Comparison of ENCODE assay signal across 11 cellular contexts in the genomic region with DNA sequence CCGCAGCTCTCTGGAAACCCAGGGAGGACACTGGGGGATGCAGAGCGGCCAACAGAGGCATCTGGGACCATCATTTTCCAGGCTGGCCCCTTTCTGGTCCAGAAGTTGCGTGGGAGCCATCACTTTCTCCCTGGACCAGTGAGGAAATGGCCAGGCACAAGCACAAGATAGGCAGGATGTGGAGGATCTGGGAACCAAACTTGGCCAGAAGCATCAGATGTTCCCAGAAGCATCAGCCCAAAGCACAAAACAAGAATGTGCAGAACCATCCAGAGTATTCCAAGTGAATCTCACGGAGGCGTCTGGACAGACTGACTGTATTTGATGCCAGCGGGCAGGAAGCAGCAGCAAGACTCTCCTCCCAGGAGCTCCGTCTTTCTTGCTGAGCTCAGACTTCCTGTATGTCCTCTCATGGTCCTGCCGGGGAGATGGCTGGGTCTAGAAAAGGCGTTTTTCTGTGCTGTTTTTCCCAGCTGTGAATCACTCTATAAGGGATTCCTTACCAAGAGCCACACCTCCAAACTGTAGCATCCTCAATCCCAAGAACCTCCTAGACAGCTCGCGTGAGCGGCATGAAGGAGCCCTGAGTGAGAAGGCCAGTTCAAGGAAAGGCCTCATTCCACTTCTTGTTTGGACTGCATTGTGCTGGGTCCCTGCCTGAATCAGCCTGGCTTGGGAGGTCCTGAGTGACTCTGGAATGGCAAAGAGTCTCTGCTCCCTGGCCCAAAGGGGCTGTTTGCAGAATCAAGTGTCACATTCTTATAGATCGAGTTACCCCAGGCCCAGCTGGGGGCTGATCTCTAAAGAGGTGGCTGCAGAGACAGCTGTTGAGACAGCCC. TPM values are rescaled to one million over a fixed set of nuclear protein-coding genes. Genes with fewer than 3 reads are reported as not detected.
DNase-seq lines count a peak whose midpoint lies in the region; ATAC-seq and TF ChIP-seq lines count a peak whose summit lies in the region.
"Had no signal": no experiment of that assay in that cellular context is flagged by ENCODE, and none has a peak within 500 bp of the region (broad histone marks: within the 10 kb centered on the region; RNA-seq: fewer than 3 reads in every experiment).

No MANE protein-coding gene starts in this region.

- H3K27me3 ChIP-seq in CD8-positive, alpha-beta T cell (ENCODE audit: insufficient read depth, low read length): no peaks in the 10 kb centered on the region
- H3K27me3 ChIP-seq in adrenal gland: no peaks in the 10 kb centered on the region
- no peaks in the 10 kb centered on the region for H3K27me3 ChIP-seq in heart left ventricle
- no peaks in the 10 kb centered on the region for H3K27me3 ChIP-seq in gastrocnemius medialis

- H3K4me1 ChIP-seq in CD8-positive, alpha-beta T cell (ENCODE audit: insufficient read depth, low read length): peaks cover 50% of the 10 kb centered on the region
- H3K4me1 ChIP-seq in adrenal gland (replicated peaks in 1 of 2): peaks cover 16 to 23% of the 10 kb centered on the region in 2 donors
- peaks cover 5 to 68% (median 45%) of the 10 kb centered on the region in 12 donors for H3K4me1 ChIP-seq in heart left ventricle
- peaks cover 48 to 56% of the 10 kb centered on the region in 2 donors for H3K4me1 ChIP-seq in gastrocnemius medialis

- no peak for DNase-seq in CD8-positive, alpha-beta T cell
- DNase-seq in adrenal gland: no peak
- peak in 3 of 5 donors; percentile 51 to 64 (median 57) for DNase-seq in heart left ventricle
- peak in 1 of 2 donors; percentile 62 for DNase-seq in gastrocnemius medialis
- no peak for DNase-seq in SIG-M5 (lab: John Stamatoyannopoulos, UW)
- no peak for DNase-seq in caudate nucleus (lab: John Stamatoyannopoulos, UW)
- DNase-seq in CD14-positive monocyte (ENCODE audit: low spot score): no peak
- DNase-seq: activated CD8-positive, alpha-beta memory T cell treated with anti-CD3 and anti-CD28 coated beads, Interleukin-2, amount 50 U/mL, for 4 hours; DND-41; NCI-H1092 had no signal

- no peak overlapping the region for H3K4me3 Mint-ChIP-seq in CD8-positive, alpha-beta T cell
- no peak overlapping the region for H3K4me3 Mint-ChIP-seq in CD14-positive monocyte

- CTCF ChIA-PET in CD8-positive, alpha-beta T cell (lab: Charles Lee): interaction anchor here (0.8 to 1.8 kb wide), 2 partner anchors 36 to 468 kb away, joined by 3 to 7 read pairs; no protein-coding TSS in a partner anchor

- intact Hi-C loops in CD8-positive, alpha-beta T cell (cut with DNase I, micrococcal nuclease): loop anchor here in 1 of 2 experiments (5.0 kb wide), 2 partner anchors 38 to 213 kb away; a partner anchor contains a TSS
- intact Hi-C loops in adrenal gland (cut with DNase I): loop anchor here in 1 of 2 donors (5.0 kb wide), 1 partner anchor 38 kb away; no protein-coding TSS in a partner anchor
- intact Hi-C loops in heart left ventricle (cut with DNase I): loop anchor here in 7 of 10 donors (5.0 kb wide), 3 partner anchors 33 to 53 kb away; a partner anchor contains a TSS
- intact Hi-C loops in gastrocnemius medialis (cut with DNase I; ENCODE audit: low total_unique reads): no loop called here
- intact Hi-C loops in CD14-positive monocyte (cut with micrococcal nuclease): no loop called here

- no peaks in the 10 kb centered on the region for H3K27me3 Mint-ChIP-seq in CD8-positive, alpha-beta T cell (ENCODE audit: low read depth)
- peaks cover 0 to 2% (median 0%) of the 10 kb centered on the region in 3 donors for H3K27me3 Mint-ChIP-seq in CD14-positive monocyte (ENCODE audit: low read depth in 3 of 3)

- peak overlapping the region; percentile 10 for H3K4me3 ChIP-seq in CD8-positive, alpha-beta T cell (ENCODE audit: low read depth, low read length)
- H3K4me3 ChIP-seq in adrenal gland: no peak overlapping the region
- no peak overlapping the region for H3K4me3 ChIP-seq in heart left ventricle
- H3K4me3 ChIP-seq in gastrocnemius medialis: no peak overlapping the region

- TF ChIP-seq POLR2A in adrenal gland (IDR thresholded peaks at IDR 0.05): no peak
- no peak for TF ChIP-seq POLR2A in heart left ventricle (IDR thresholded peaks at IDR 0.05)
- no peak for TF ChIP-seq POLR2A in gastrocnemius medialis (IDR thresholded peaks at IDR 0.05)

- H3K9me3 Mint-ChIP-seq in CD8-positive, alpha-beta T cell: no peaks in the 10 kb centered on the region
- H3K9me3 Mint-ChIP-seq in CD14-positive monocyte: no peaks in the 10 kb centered on the region

- H3K27ac Mint-ChIP-seq in CD8-positive, alpha-beta T cell: peak overlapping the region; percentile 100
- H3K27ac Mint-ChIP-seq in CD14-positive monocyte: peak overlapping the region in 1 of 7 donors; percentile 8

- no peak for ATAC-seq in CD8-positive, alpha-beta T cell
- ATAC-seq in heart left ventricle (peak in 2 of 4 donors; percentile 5), gastrocnemius medialis (peak in 1 of 2 donors; percentile 10), GM21447 (IDR thresholded peaks at IDR 0.05; ENCODE audit: unreplicated experiment) (no peak)

- peaks cover 23% of the 10 kb centered on the region for H3K36me3 Mint-ChIP-seq in CD8-positive, alpha-beta T cell
- H3K36me3 Mint-ChIP-seq in CD14-positive monocyte: peaks cover 57 to 77% of the 10 kb centered on the region in 2 donors

- no peak overlapping the region for H3K27ac ChIP-seq in CD8-positive, alpha-beta T cell (ENCODE audit: low read depth, low read length)
- H3K27ac ChIP-seq in adrenal gland (peak overlapping the region in 3 of 5 donors; percentile 40 to 91 (median 75)), heart left ventricle (peak overlapping the region; percentile 18 to 96 (median 80)), gastrocnemius medialis (peak overlapping the region; percentile 86 to 91 (median 90)), caudate nucleus (ENCODE audit: low read depth, low read length) (no peak overlapping the region)

- in situ Hi-C loops in gastrocnemius medialis (cut with MboI; ENCODE audit: low sequenced_read_pairs in 4 of 4): loop anchor here in 1 of 4 donors (10.0 kb wide), 1 partner anchor 51 kb away; a partner anchor contains a TSS

- 72 to 87% (median 78%) methylated on average over 7 to 13 of the region's 13 CpGs for WGBS in adrenal gland, 4 donors
- 72 to 83% (median 79%) methylated on average over 5 to 13 of the region's 13 CpGs for WGBS in heart left ventricle, 4 donors

- peaks cover 49% of the 10 kb centered on the region for H3K4me1 Mint-ChIP-seq in CD8-positive, alpha-beta T cell (ENCODE audit: low read depth)
- H3K4me1 Mint-ChIP-seq in CD14-positive monocyte: peaks cover 15% of the 10 kb centered on the region

- TF ChIP-seq CTCF in CD8-positive, alpha-beta T cell (IDR thresholded peaks at IDR 0.05): no peak
- no peak for TF ChIP-seq CTCF in adrenal gland (IDR thresholded peaks at IDR 0.05)
- no peak for TF ChIP-seq CTCF in heart left ventricle (IDR thresholded peaks at IDR 0.05)
- no peak for TF ChIP-seq CTCF in gastrocnemius medialis (IDR thresholded peaks at IDR 0.05 in 4 of 5, conservative IDR thresholded peaks at IDR 0.05 in 1 of 5)
- no peak for TF ChIP-seq CTCF in CD14-positive monocyte (IDR thresholded peaks at IDR 0.05)

- POLR2A ChIA-PET in CD8-positive, alpha-beta T cell (lab: Charles Lee): interaction anchor here (4.9 kb wide), 1 partner anchor 48 kb away, joined by 21 read pairs; a partner anchor contains a TSS

- no peaks in the 10 kb centered on the region for H3K9me3 ChIP-seq in CD8-positive, alpha-beta T cell (ENCODE audit: low read length)
- no peaks in the 10 kb centered on the region for H3K9me3 ChIP-seq in adrenal gland (replicated peaks in 1 of 3)
- no peaks in the 10 kb centered on the region for H3K9me3 ChIP-seq in heart left ventricle
- H3K9me3 ChIP-seq in gastrocnemius medialis: no peaks in the 10 kb centered on the region

- H3K36me3 ChIP-seq in CD8-positive, alpha-beta T cell (ENCODE audit: insufficient read depth, low read length): peaks cover 7% of the 10 kb centered on the region
- H3K36me3 ChIP-seq in adrenal gland (replicated peaks in 1 of 2) (peaks cover 0 to 7% of the 10 kb centered on the region in 2 donors), heart left ventricle (peaks cover 0 to 18% (median 3%) of the 10 kb centered on the region in 9 donors), gastrocnemius medialis (no peaks in the 10 kb centered on the region)

RNA-seq across cellular contexts. Expression of a gene that starts 49.5 kb away (rescaled TPM):
- total RNA-seq in CD8-positive, alpha-beta T cell: 10 to 100 TPM; 27.9 to 28.4 TPM
- total RNA-seq in adrenal gland (100 to 1,000 TPM in 1 of 8 donors, 10 to 100 TPM in 7; 60.1 to 127 (median 76.2) TPM), heart left ventricle (10 to 100 TPM; 51.9 to 90.9 (median 72.2) TPM), gastrocnemius medialis (100 to 1,000 TPM in 1 of 4 donors, 10 to 100 TPM in 3; 42.6 to 160 (median 93.9) TPM)
- polyA plus RNA-seq in adrenal gland (100 to 1,000 TPM in 1 of 3 donors, 10 to 100 TPM in 2; 32.4 to 145 (median 39.2) TPM), heart left ventricle (10 to 100 TPM; 58.8 to 97.1 TPM), CD14-positive monocyte (not detected)

Comparison
In these comparisons a context has a peak if more than half of its experiments do, and no peak if none do; other contexts are left out.
1. DNase-seq: peak in heart left ventricle (3 of 5); none in CD8-positive, alpha-beta T cell (0 of 7), adrenal gland (0 of 7), SIG-M5 (single experiment), caudate nucleus (0 of 61) and CD14-positive monocyte (single experiment).
2. H3K27ac ChIP-seq: peak in adrenal gland (3 of 5), heart left ventricle (12 of 12) and gastrocnemius medialis (4 of 4); none in CD8-positive, alpha-beta T cell (single experiment) and caudate nucleus (single experiment).
3. intact Hi-C loops: an anchor here in heart left ventricle (5.0 kb wide); none called in gastrocnemius medialis and CD14-positive monocyte.